ENCODE assay signal across 21 cellular contexts in genomic region chr5:53355930-53356329, GRCh38.
DNase-seq lines count a peak whose midpoint lies in the region; TF ChIP-seq lines count a peak whose summit lies in the region.
"Had no signal": no experiment of that assay in that cellular context is flagged by ENCODE, and none has a peak within 500 bp of the region (broad histone marks: within the 10 kb centered on the region; RNA-seq: fewer than 3 reads in every experiment).

No MANE protein-coding gene starts in this region.

- H3K27ac Mint-ChIP-seq in HFFc6 (peak overlapping the region; percentile 4; the same call in 1 of the 2 replicates), Caco-2 (ENCODE audit: unreplicated experiment) (no peak overlapping the region)
- H3K27ac Mint-ChIP-seq: CD4-positive, alpha-beta T cell had no signal

- H2AFZ ChIP-seq in ACC112 (ENCODE audit: low read length, unreplicated experiment) = peak overlapping the region; percentile 56

- no peaks in the 10 kb centered on the region for H3K79me2 ChIP-seq in ACC112 (ENCODE audit: control insufficient read depth, insufficient read depth, low read length, unreplicated experiment)

- H3K36me3 ChIP-seq in ACC112 (ENCODE audit: insufficient read depth, low read length) (no peaks in the 10 kb centered on the region), ascending aorta (no peaks in the 10 kb centered on the region), Caco-2 (ENCODE audit: control insufficient read depth, insufficient read depth, low read length) (no peaks in the 10 kb centered on the region)

- no peak overlapping the region for H3K4me3 ChIP-seq in ACC112 (ENCODE audit: low read depth, low read length)
- no peak overlapping the region for H3K4me3 ChIP-seq in ascending aorta
- no peak overlapping the region for H3K4me3 ChIP-seq in fibroblast of the aortic adventitia (ENCODE audit: low read depth, low read length)
- no peak overlapping the region for H3K4me3 ChIP-seq in Caco-2 (ENCODE audit: low read depth, low read length)

- H3K4me1 Mint-ChIP-seq in HFFc6 (ENCODE audit: low read depth) = peaks cover 80% of the 10 kb centered on the region
- H3K4me1 Mint-ChIP-seq in Caco-2 (ENCODE audit: low read depth, unreplicated experiment) = peaks cover 5% of the 10 kb centered on the region

- no peaks in the 10 kb centered on the region for H3K27me3 Mint-ChIP-seq in HFFc6 (ENCODE audit: insufficient read depth)
- peaks cover 12% of the 10 kb centered on the region for H3K27me3 Mint-ChIP-seq in Caco-2 (ENCODE audit: insufficient read depth, unreplicated experiment)

- TF ChIP-seq CTCF in HFFc6 (IDR thresholded peaks at IDR 0.05) = no peak
- TF ChIP-seq CTCF in ascending aorta (IDR thresholded peaks at IDR 0.05) = no peak
- no peak for TF ChIP-seq CTCF in fibroblast of the aortic adventitia (IDR thresholded peaks at IDR 0.05; ENCODE audit: insufficient read depth, low read length)
- no peak for TF ChIP-seq CTCF in Caco-2 (IDR thresholded peaks at IDR 0.05; ENCODE audit: insufficient read depth in 1 of 2, low read depth in 1 of 2, low read length in 1 of 2, severe bottlenecking in 1 of 2, unreplicated experiment in 1 of 2)

- H3K9me3 ChIP-seq in ascending aorta (no peaks in the 10 kb centered on the region), Caco-2 (no peaks in the 10 kb centered on the region)

- H3K36me3 Mint-ChIP-seq in HFFc6 (ENCODE audit: low read depth) (peaks cover 26% of the 10 kb centered on the region), Caco-2 (ENCODE audit: insufficient read depth, unreplicated experiment) (no peaks in the 10 kb centered on the region)

- CTCF ChIA-PET in Caco-2 (lab: Charles Lee) = no interaction called here

- DNase-seq in HFFc6 (no peak), ascending aorta (ENCODE audit: low spot score in 2 of 2) (no peak), fibroblast of the aortic adventitia (ENCODE audit: low read depth) (peak; percentile 45), NCI-H2029 treated with DMSO at 0.1 percent for 48 hours (lab: John Stamatoyannopoulos, UW) (no peak), Caco-2 (no peak), NCI-H226 (no peak)
- no peak for DNase-seq in stimulated activated naive CD4-positive, alpha-beta T cell (lab: John Stamatoyannopoulos, UW)
- DNase-seq: CD4-positive, alpha-beta T cell; COR-L47; DND-41; GDM1; KBM-7; NCI-H1092; NCI-H1436; NCI-H1930; NCI-H2227 treated with DMSO at 0.1 percent for 48 hours; NCI-H510A treated with DMSO at 0.1 percent for 48 hours; NCI-H82; Right ventricle myocardium superior; SW 1271 had no signal

- no peak overlapping the region for H3K4me3 Mint-ChIP-seq in HFFc6
- no peak overlapping the region for H3K4me3 Mint-ChIP-seq in Caco-2 (ENCODE audit: unreplicated experiment)
- H3K4me3 Mint-ChIP-seq: CD4-positive, alpha-beta T cell had no signal

- intact Hi-C loops in ascending aorta (cut with DNase I) = no loop called here
- intact Hi-C loops in Caco-2 (cut with micrococcal nuclease; ENCODE audit: unreplicated experiment) = no loop called here

- H3K4me1 ChIP-seq in ACC112 (ENCODE audit: control insufficient read depth, insufficient read depth, low read length, unreplicated experiment) (peaks cover 40% of the 10 kb centered on the region), ascending aorta (peaks cover 0 to 12% of the 10 kb centered on the region in 2 donors), Caco-2 (no peaks in the 10 kb centered on the region)

- H3K27ac ChIP-seq in ACC112 (ENCODE audit: low read depth, low read length) = peak overlapping the region; percentile 51
- H3K27ac ChIP-seq in ascending aorta = peak overlapping the region; percentile 36 to 47

- POLR2A ChIA-PET in Caco-2 (lab: Charles Lee) = no interaction called here

- no TSS peak for BruUV-seq in Caco-2 (replicated peaks; lab: Mats Ljungman, UMichigan)

- H3K9me3 Mint-ChIP-seq in HFFc6 = no peaks in the 10 kb centered on the region
- H3K9me3 Mint-ChIP-seq in Caco-2 (ENCODE audit: unreplicated experiment) = no peaks in the 10 kb centered on the region
- H3K9me3 Mint-ChIP-seq: CD4-positive, alpha-beta T cell had no signal

- no peaks in the 10 kb centered on the region for H3K27me3 ChIP-seq in ACC112 (ENCODE audit: insufficient read depth, low read length)
- no peaks in the 10 kb centered on the region for H3K27me3 ChIP-seq in ascending aorta
- H3K27me3 ChIP-seq in Caco-2 (replicated peaks; ENCODE audit: control insufficient read depth, insufficient read depth, low read length) = no peaks in the 10 kb centered on the region; the same call in 1 of the 2 replicates
